In the genomic region with DNA sequence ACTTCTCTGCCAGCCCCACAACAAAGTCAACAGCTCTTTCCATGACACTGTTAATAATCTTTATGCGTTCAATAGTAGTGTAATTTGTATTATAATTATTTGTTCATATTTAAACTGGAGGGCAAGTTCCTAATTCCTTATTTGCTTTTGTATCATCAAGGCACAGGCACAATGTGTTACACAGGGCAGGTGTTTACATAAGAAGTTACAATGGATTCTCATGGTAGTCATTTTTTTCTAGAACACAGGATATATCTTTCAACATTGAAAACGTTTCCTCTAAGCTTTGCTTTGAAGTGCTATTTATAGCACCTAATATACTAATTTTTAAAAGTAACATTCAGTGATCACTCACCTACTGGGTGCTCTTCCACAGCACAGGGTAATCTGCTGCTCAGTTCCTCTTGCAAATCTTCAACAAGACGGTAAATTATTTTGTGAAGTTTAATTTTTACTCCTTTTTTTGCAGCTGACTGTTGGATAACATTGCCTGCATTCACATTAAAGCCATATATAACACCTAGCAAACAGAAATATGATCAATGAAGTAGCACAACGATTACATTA, we compare ENCODE assay signal across 19 cellular contexts.
"Had no signal": no experiment of that assay in that cellular context is flagged by ENCODE, and none has a peak within 500 bp of the region (broad histone marks: within the 10 kb centered on the region; RNA-seq: fewer than 3 reads in every experiment).

No MANE protein-coding gene starts in this region.

- DNase-seq: activated CD4-positive, alpha-beta T cell treated with anti-CD3 and anti-CD28 coated beads, Interleukin-2, amount 50 U/mL, for 1 hour; activated CD8-positive, alpha-beta memory T cell treated with anti-CD3 and anti-CD28 coated beads for 24 hours; activated naive CD4-positive, alpha-beta T cell treated with Interleukin-2 at 50 U/mL for 16 hours; anterior cingulate cortex; cortex of kidney; effector memory CD4-positive, alpha-beta T cell; heart right ventricle; left colon; lower lobe of right lung; midbrain; sigmoid colon; spleen; T-helper 9 cell; testis; upper lobe of left lung had no signal

- H3K4me3 Mint-ChIP-seq: neural progenitor cell; stimulated activated naive CD8-positive, alpha-beta T cell treated with anti-CD3 and anti-CD28 coated beads, Interleukin-15, Interleukin-2, amounts not matched to agents 100 ng/mL and 50 ng/mL, for 24 hours had no signal

- ATAC-seq: activated CD4-positive, CD25-positive, alpha-beta regulatory T cell treated with anti-CD3 and anti-CD28 coated beads, Interleukin-2, amount 50 U/mL, for 24 hours; gastroesophageal sphincter; heart right ventricle; left colon; lower lobe of right lung had no signal

- H3K9me3 Mint-ChIP-seq: neural progenitor cell; stimulated activated naive CD8-positive, alpha-beta T cell treated with anti-CD3 and anti-CD28 coated beads, Interleukin-15, Interleukin-2, amounts not matched to agents 100 ng/mL and 50 ng/mL, for 24 hours had no signal

- H3K27me3 Mint-ChIP-seq: stimulated activated naive CD8-positive, alpha-beta T cell treated with anti-CD3 and anti-CD28 coated beads, Interleukin-15, Interleukin-2, amounts not matched to agents 100 ng/mL and 50 ng/mL, for 24 hours had no signal

- H3K27ac Mint-ChIP-seq: neural progenitor cell had no signal
